Comparison of ENCODE assay signal across 22 cellular contexts in genomic region chr1:181588631-181589030, GRCh38.
"Had no signal": no experiment of that assay in that cellular context is flagged by ENCODE, and none has a peak within 500 bp of the region (broad histone marks: within the 10 kb centered on the region; RNA-seq: fewer than 3 reads in every experiment).

No MANE protein-coding gene starts in this region.

- H3K27ac ChIP-seq: adrenal gland, KMS-11 had no signal

- H3K4me3 ChIP-seq: adrenal gland, MG63 had no signal

- H3K4me3 Mint-ChIP-seq: activated CD8-positive, alpha-beta T cell treated with anti-CD3 and anti-CD28 coated beads for 36 hours; activated naive CD8-positive, alpha-beta T cell treated with anti-CD3 and anti-CD28 coated beads, Interleukin-2, amount 10 ng/mL, durations not matched to agents 7 days and 5 days; IgD-negative memory B cell; T-helper 1 cell treated with Interleukin-12 subunit alpha and Interleukin-12 subunit beta and Interleukin-4 antibody, amounts not matched to agents 30 μg/mL and 1 μg/mL, for 36 hours had no signal

- H3K4me1 Mint-ChIP-seq: activated naive CD8-positive, alpha-beta T cell treated with anti-CD3 and anti-CD28 coated beads, Interleukin-2, amount 10 ng/mL, durations not matched to agents 7 days and 5 days; IgD-negative memory B cell had no signal

- H3K9me3 ChIP-seq: adrenal gland, MG63 had no signal

- H3K9me3 Mint-ChIP-seq: activated CD8-positive, alpha-beta T cell treated with anti-CD3 and anti-CD28 coated beads for 36 hours; activated naive CD8-positive, alpha-beta T cell treated with anti-CD3 and anti-CD28 coated beads, Interleukin-2, amount 10 ng/mL, durations not matched to agents 7 days and 5 days; T-helper 1 cell treated with Interleukin-12 subunit alpha and Interleukin-12 subunit beta and Interleukin-4 antibody, amounts not matched to agents 30 μg/mL and 1 μg/mL, for 36 hours had no signal

- ATAC-seq: activated CD4-positive, CD25-positive, alpha-beta regulatory T cell treated with anti-CD3 and anti-CD28 coated beads, Interleukin-2, amount 50 U/mL, for 24 hours; activated CD8-positive, alpha-beta T cell treated with anti-CD3 and anti-CD28 coated beads for 36 hours had no signal

- H3K4me1 ChIP-seq: adrenal gland had no signal

- H3K36me3 ChIP-seq: adrenal gland, MG63 had no signal

- H3K27me3 Mint-ChIP-seq: IgD-negative memory B cell had no signal

- H3K27ac Mint-ChIP-seq: activated CD8-positive, alpha-beta T cell treated with anti-CD3 and anti-CD28 coated beads for 36 hours; activated naive CD8-positive, alpha-beta T cell treated with anti-CD3 and anti-CD28 coated beads, Interleukin-2, amount 10 ng/mL, durations not matched to agents 7 days and 5 days; T-helper 1 cell treated with Interleukin-12 subunit alpha and Interleukin-12 subunit beta and Interleukin-4 antibody, amounts not matched to agents 30 μg/mL and 1 μg/mL, for 36 hours had no signal

- DNase-seq: activated CD4-positive, alpha-beta T cell treated with anti-CD3 and anti-CD28 coated beads for 4 hours; activated CD8-positive, alpha-beta memory T cell treated with anti-CD3 and anti-CD28 coated beads, Interleukin-2, amount 50 U/mL, for 48 hours; activated naive CD4-positive, alpha-beta T cell treated with anti-CD3 and anti-CD28 coated beads, Interleukin-2, amount 50 U/mL, for 16 hours; activated naive CD8-positive, alpha-beta T cell treated with anti-CD3 and anti-CD28 coated beads, Interleukin-2, amount 10 ng/mL, durations not matched to agents 7 days and 5 days; activated T-cell treated with anti-CD3 and anti-CD28 coated beads, Interleukin-2, amount 50 U/mL, for 1 hour; adrenal gland; central memory CD4-positive, alpha-beta T cell; MV-4-11; NCI-H1092 treated with DMSO at 0.1 percent for 48 hours; NCI-H1417 treated with DMSO at 0.1 percent for 48 hours; NCI-H1694; NCI-H2029; NCI-H446; NCI-H524; NCI-H748 treated with DMSO at 0.1 percent for 48 hours; SHP77 treated with DMSO at 0.1 percent for 48 hours had no signal
